Comparison of ENCODE assay signal across 13 cellular contexts in the genomic region with DNA sequence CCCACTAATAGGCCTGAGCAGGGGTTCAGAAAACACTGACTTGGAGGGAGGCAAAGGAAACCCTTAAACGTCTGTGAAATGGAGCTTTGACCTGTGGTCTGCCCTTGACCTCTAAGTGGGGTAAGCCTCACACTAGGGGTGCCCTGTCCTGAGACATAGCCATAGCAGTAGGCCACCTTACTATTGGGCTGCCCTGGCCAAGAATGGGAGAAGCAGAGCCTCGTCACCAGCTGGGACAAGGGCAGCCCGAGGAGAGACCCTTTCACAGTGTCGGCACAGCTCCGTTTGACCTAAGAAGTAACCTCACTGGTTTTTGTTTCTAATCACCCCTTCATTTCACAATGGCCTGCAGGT. TPM values are rescaled to one million over a fixed set of nuclear protein-coding genes. Genes with fewer than 3 reads are reported as not detected.
DNase-seq lines count a peak whose midpoint lies in the region; ATAC-seq, FAIRE-seq and TF ChIP-seq lines count a peak whose summit lies in the region.
"Had no signal": no experiment of that assay in that cellular context is flagged by ENCODE, and none has a peak within 500 bp of the region (broad histone marks: within the 10 kb centered on the region; RNA-seq: fewer than 3 reads in every experiment).

No MANE protein-coding gene starts in this region.

- WGBS in sigmoid colon, 2 donors: 51 to 53% methylated on average over 5 of the region's 5 CpGs

- peak overlapping the region; percentile 70 for H3K4me2 ChIP-seq in keratinocyte (ENCODE audit: control insufficient read depth, extremely low read depth, insufficient read depth, low read depth, low read length)

- H3K4me1 Mint-ChIP-seq in CD4-positive, alpha-beta T cell (ENCODE audit: low read depth): peaks cover 68% of the 10 kb centered on the region
- peaks cover 66 to 85% (median 66%) of the 10 kb centered on the region in 3 donors for H3K4me1 Mint-ChIP-seq in T-cell
- peaks cover 37% of the 10 kb centered on the region for H3K4me1 Mint-ChIP-seq in activated CD4-positive, alpha-beta memory T cell treated with anti-CD3 and anti-CD28 coated beads, Interleukin-2, amount 10 ng/mL, durations not matched to agents 7 days and 5 days

- peak overlapping the region; percentile 58 for H3K27ac Mint-ChIP-seq in CD4-positive, alpha-beta T cell
- peak overlapping the region; percentile 26 to 56 for H3K27ac Mint-ChIP-seq in T-cell
- no peak overlapping the region for H3K27ac Mint-ChIP-seq in activated CD4-positive, alpha-beta memory T cell treated with anti-CD3 and anti-CD28 coated beads, Interleukin-2, amount 10 ng/mL, durations not matched to agents 7 days and 5 days

- H2AFZ ChIP-seq in keratinocyte (ENCODE audit: control insufficient read depth, low read length): no peak overlapping the region

- CTCF ChIA-PET in CD4-positive, alpha-beta T cell (lab: Charles Lee): interaction anchor here (1.4 to 1.9 kb wide), 2 partner anchors 122 to 158 kb away, joined by 3 to 4 read pairs; no protein-coding TSS in a partner anchor
- CTCF ChIA-PET in T-cell (lab: Charles Lee): no interaction called here
- CTCF ChIA-PET in activated CD4-positive, alpha-beta memory T cell treated with anti-CD3 and anti-CD28 coated beads, Interleukin-2, amount 10 ng/mL, durations not matched to agents 7 days and 5 days (lab: Charles Lee): interaction anchor here (0.9 to 1.5 kb wide), 2 partner anchors 158 to 242 kb away, joined by 4 to 8 read pairs; no protein-coding TSS in a partner anchor

- H3K9me1 ChIP-seq in keratinocyte (ENCODE audit: control insufficient read depth, extremely low read depth, insufficient read depth, low read length): no peaks in the 10 kb centered on the region

- no peak overlapping the region for H3K4me3 Mint-ChIP-seq in CD4-positive, alpha-beta T cell
- no peak overlapping the region for H3K4me3 Mint-ChIP-seq in T-cell
- no peak overlapping the region for H3K4me3 Mint-ChIP-seq in activated CD4-positive, alpha-beta memory T cell treated with anti-CD3 and anti-CD28 coated beads, Interleukin-2, amount 10 ng/mL, durations not matched to agents 7 days and 5 days

- H3K9me3 ChIP-seq in CD4-positive, alpha-beta T cell (ENCODE audit: control insufficient read depth, low read length): no peaks in the 10 kb centered on the region
- H3K9me3 ChIP-seq in keratinocyte (ENCODE audit: control insufficient read depth, low read depth, low read length) (no peaks in the 10 kb centered on the region), sigmoid colon (no peaks in the 10 kb centered on the region)
- H3K9me3 ChIP-seq: BE2C had no signal

- TF ChIP-seq EP300 in sigmoid colon (IDR thresholded peaks at IDR 0.05): no peak

- dilution Hi-C loops in keratinocyte (cut with MboI; ENCODE audit: extremely low pct_ligation_motif_present, low sequenced_read_pairs): no loop called here

- H3K27me3 ChIP-seq in CD4-positive, alpha-beta T cell (ENCODE audit: control insufficient read depth, insufficient read depth, low read length): no peaks in the 10 kb centered on the region
- H3K27me3 ChIP-seq in keratinocyte (ENCODE audit: control insufficient read depth, extremely low read depth, insufficient read depth, low read length): no peaks in the 10 kb centered on the region
- no peaks in the 10 kb centered on the region for H3K27me3 ChIP-seq in sigmoid colon
- H3K27me3 ChIP-seq: BE2C had no signal

- H3K9me3 Mint-ChIP-seq in CD4-positive, alpha-beta T cell: no peaks in the 10 kb centered on the region
- H3K9me3 Mint-ChIP-seq in T-cell: no peaks in the 10 kb centered on the region
- peaks cover 13% of the 10 kb centered on the region for H3K9me3 Mint-ChIP-seq in activated CD4-positive, alpha-beta memory T cell treated with anti-CD3 and anti-CD28 coated beads, Interleukin-2, amount 10 ng/mL, durations not matched to agents 7 days and 5 days

- H3K27me3 Mint-ChIP-seq in CD4-positive, alpha-beta T cell: no peaks in the 10 kb centered on the region
- no peaks in the 10 kb centered on the region for H3K27me3 Mint-ChIP-seq in T-cell
- no peaks in the 10 kb centered on the region for H3K27me3 Mint-ChIP-seq in activated CD4-positive, alpha-beta memory T cell treated with anti-CD3 and anti-CD28 coated beads, Interleukin-2, amount 10 ng/mL, durations not matched to agents 7 days and 5 days

- H3K36me3 ChIP-seq in keratinocyte (ENCODE audit: control insufficient read depth in 2 of 2, extremely low read depth in 1 of 2, insufficient read depth in 2 of 2, low read length in 2 of 2): no peaks in the 10 kb centered on the region
- H3K36me3 ChIP-seq in sigmoid colon: no peaks in the 10 kb centered on the region
- H3K36me3 ChIP-seq: BE2C had no signal

- H3K4me1 ChIP-seq in keratinocyte (ENCODE audit: control insufficient read depth, extremely low read depth, insufficient read depth, low read length) (peaks cover 17% of the 10 kb centered on the region), sigmoid colon (peaks cover 0 to 21% (median 9%) of the 10 kb centered on the region in 4 donors)
- H3K4me1 ChIP-seq: BE2C had no signal

- no peak overlapping the region for H3K27ac ChIP-seq in CD4-positive, alpha-beta T cell (ENCODE audit: low read depth, low read length)
- H3K27ac ChIP-seq in keratinocyte (ENCODE audit: control insufficient read depth, insufficient read depth, low read length) (peak overlapping the region; percentile 96), sigmoid colon (peak overlapping the region; percentile 31 to 59 (median 47))

- POLR2A ChIA-PET in CD4-positive, alpha-beta T cell (lab: Charles Lee): interaction anchor here (0.7 to 2.1 kb wide), 3 partner anchors 18 to 122 kb away, joined by 3 to 6 read pairs (median 6); a partner anchor contains a TSS
- POLR2A ChIA-PET in T-cell (lab: Charles Lee): no interaction called here
- POLR2A ChIA-PET in activated CD4-positive, alpha-beta memory T cell treated with anti-CD3 and anti-CD28 coated beads, Interleukin-2, amount 10 ng/mL, durations not matched to agents 7 days and 5 days (lab: Charles Lee): interaction anchor here (0.7 to 2.8 kb wide), 3 partner anchors 35 to 159 kb away, joined by 3 to 9 read pairs (median 3); a partner anchor contains a TSS

- no peaks in the 10 kb centered on the region for H3K79me2 ChIP-seq in keratinocyte (ENCODE audit: control insufficient read depth, insufficient read depth, low read length)

- H3K4me3 ChIP-seq in keratinocyte (ENCODE audit: control insufficient read depth in 2 of 3, extremely low read depth in 1 of 3, insufficient read depth in 2 of 3, low read depth in 1 of 3, low read length in 3 of 3) (no peak overlapping the region), sigmoid colon (no peak overlapping the region)

- no peak for FAIRE-seq in keratinocyte (lab: Jason Lieb, UNC)

- no peak for TF ChIP-seq CTCF in CD4-positive, alpha-beta T cell (IDR thresholded peaks at IDR 0.05)
- TF ChIP-seq CTCF in keratinocyte (optimal IDR thresholded peaks at IDR 0.05 in 1 of 3, IDR thresholded peaks at IDR 0.05 in 1 of 3, conservative IDR thresholded peaks at IDR 0.05 in 1 of 3; ENCODE audit: extremely low read depth in 1 of 3, insufficient read depth in 2 of 3, low read length in 3 of 3): no peak
- TF ChIP-seq CTCF in sigmoid colon (IDR thresholded peaks at IDR 0.05): no peak

- no peak for TF ChIP-seq POLR2A in sigmoid colon (IDR thresholded peaks at IDR 0.05)

- no peak for DNase-seq in CD4-positive, alpha-beta T cell
- DNase-seq in T-cell: no peak
- no peak for DNase-seq in keratinocyte (ENCODE audit: low read depth, low spot score)
- DNase-seq in sigmoid colon: no peak
- DNase-seq in D341Med (ENCODE audit: low spot score): no peak
- DNase-seq in NCI-H526 (lab: John Stamatoyannopoulos, UW): no peak
- DNase-seq in NCI-H2107 (lab: John Stamatoyannopoulos, UW): no peak
- no peak for DNase-seq in activated CD4-positive, alpha-beta memory T cell treated with anti-CD3 and anti-CD28 coated beads, Interleukin-2, amount 10 ng/mL, durations not matched to agents 7 days and 5 days
- DNase-seq: BE2C; NCI-H345; occipital lobe; SHP77; stimulated activated CD8-positive, alpha-beta memory T cell treated with anti-CD3 and anti-CD28 coated beads, Interleukin-4, amount 100 ng/mL, for 48 hours had no signal

- peak overlapping the region; percentile 69 for H3K9ac ChIP-seq in keratinocyte (ENCODE audit: control insufficient read depth, extremely low read depth, insufficient read depth, low read length)

- ATAC-seq in CD4-positive, alpha-beta T cell (ENCODE audit: poor library complexity): no peak
- no peak for ATAC-seq in T-cell (replicated peaks in 1 of 4)

- intact Hi-C loops in CD4-positive, alpha-beta T cell (cut with DNase I, micrococcal nuclease): loop anchor here in 1 of 2 experiments (5.0 kb wide), 3 partner anchors 44 to 154 kb away; no protein-coding TSS in a partner anchor
- intact Hi-C loops in sigmoid colon (cut with DNase I): loop anchor here (5.0 to 10.0 kb wide), 2 partner anchors 64 to 401 kb away; a partner anchor contains a TSS

- H3K36me3 Mint-ChIP-seq in CD4-positive, alpha-beta T cell (ENCODE audit: low read depth): no peaks in the 10 kb centered on the region
- H3K36me3 Mint-ChIP-seq in T-cell: no peaks in the 10 kb centered on the region
- H3K36me3 Mint-ChIP-seq in activated CD4-positive, alpha-beta memory T cell treated with anti-CD3 and anti-CD28 coated beads, Interleukin-2, amount 10 ng/mL, durations not matched to agents 7 days and 5 days (ENCODE audit: low read depth): peaks cover 17% of the 10 kb centered on the region

- no peaks in the 10 kb centered on the region for H4K20me1 ChIP-seq in keratinocyte (ENCODE audit: control insufficient read depth, extremely low read depth, insufficient read depth, low read length)

RNA-seq across cellular contexts. Expression of a gene that starts 26.4 kb away (rescaled TPM):
- 10 to 100 TPM; 26.6 to 28.2 TPM for total RNA-seq in CD4-positive, alpha-beta T cell
- total RNA-seq in T-cell (10 to 100 TPM; 43.7 to 80.1 (median 71.6) TPM), sigmoid colon (10 to 100 TPM in 3 of 4 donors, 1 to 10 TPM in 1; 7.6 to 19.0 (median 12.2) TPM)
- polyA plus RNA-seq in keratinocyte (14.7 to 23.0 TPM (median 15.7 TPM) in 3 replicates), sigmoid colon (10 to 100 TPM in 1 of 3 donors, 1 to 10 TPM in 2; 6.6 to 15.2 (median 7.9) TPM)
- polyA plus RNA-seq in keratinocyte (2011; ENCODE audit: low read depth): 1.8 TPM
- polyA plus RNA-seq in keratinocyte (2011; cell fraction: cytosol; rRNA removed): 10.0 and 18.7 TPM in 2 replicates
- 11.3 and 15.1 TPM in 2 replicates for polyA plus RNA-seq in keratinocyte (2011; cell fraction: nucleus; rRNA removed)
- polyA plus RNA-seq in keratinocyte (2012; ENCODE audit: low replicate concordance): 3.8 and 10.5 TPM in 2 replicates
- polyA minus RNA-seq in keratinocyte: 4.4 to 21.1 TPM (median 5.3 TPM) in 3 replicates
- polyA minus RNA-seq in keratinocyte (2011; cell fraction: cytosol; rRNA and poly(A)+ RNA removed): 9.8 TPM
- polyA minus RNA-seq in keratinocyte (2011; cell fraction: nucleus; rRNA and poly(A)+ RNA removed): 3.9 and 17.3 TPM in 2 replicates
- total RNA-seq in activated CD4-positive, alpha-beta memory T cell treated with anti-CD3 and anti-CD28 coated beads, Interleukin-2, amount 10 ng/mL, durations not matched to agents 7 days and 5 days: 10 to 100 TPM; 60.1 to 61.9 TPM

Comparison
In these comparisons a context has a peak if more than half of its experiments do, and no peak if none do; other contexts are left out.
1. CTCF ChIA-PET loops: an anchor here in CD4-positive, alpha-beta T cell (1.4 to 1.9 kb wide) and activated CD4-positive, alpha-beta memory T cell treated with anti-CD3 and anti-CD28 coated beads, Interleukin-2, amount 10 ng/mL, durations not matched to agents 7 days and 5 days (0.9 to 1.5 kb wide); none called in T-cell.
2. POLR2A ChIA-PET loops: an anchor here in CD4-positive, alpha-beta T cell (0.7 to 2.1 kb wide) and activated CD4-positive, alpha-beta memory T cell treated with anti-CD3 and anti-CD28 coated beads, Interleukin-2, amount 10 ng/mL, durations not matched to agents 7 days and 5 days (0.7 to 2.8 kb wide); none called in T-cell.